ENCODE assay signal across 28 cellular contexts in the genomic region with DNA sequence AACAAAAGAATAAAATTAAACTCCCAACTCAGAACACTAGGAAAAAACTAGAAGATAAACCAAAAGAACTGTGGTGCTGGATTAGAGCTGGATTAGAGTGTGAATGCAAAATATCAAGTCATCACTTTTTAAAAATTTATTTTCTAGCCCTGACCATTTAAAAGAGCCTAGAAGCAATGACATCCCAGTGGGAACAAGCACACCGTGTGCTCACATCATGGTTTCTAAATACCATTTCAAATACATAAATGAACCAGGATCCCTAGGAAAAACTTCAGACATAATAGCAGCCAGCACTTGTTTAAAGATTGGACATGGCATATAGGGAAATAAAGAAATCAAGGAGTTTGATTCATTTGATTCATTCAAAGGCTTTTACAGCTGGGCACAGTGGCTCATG.
"Had no signal": no experiment of that assay in that cellular context is flagged by ENCODE, and none has a peak within 500 bp of the region (broad histone marks: within the 10 kb centered on the region; RNA-seq: fewer than 3 reads in every experiment).

No MANE protein-coding gene starts in this region.

- H3K4me3 Mint-ChIP-seq: naive thymus-derived CD8-positive, alpha-beta T cell; nephron; neural progenitor cell; stimulated activated naive B cell treated with anti-CD40 and anti-IgM and Interleukin-4, amounts not matched to agents 10 μg/mL and 1 μg/mL and 100 μg/mL, for 72 hours had no signal

- DNase-seq: islet precursor cell; kidney glomerular epithelial cell; left cardiac atrium; left lung; lower lobe of right lung; mesenchymal stem cell; naive thymus-derived CD8-positive, alpha-beta T cell; occipital lobe; psoas muscle; right lobe of liver; stimulated activated CD4-positive, alpha-beta T cell treated with anti-CD3 and anti-CD28 coated beads, Interleukin-1b, Interleukin-23, amount 100 ng/mL, for 48 hours; stimulated activated CD4-positive, alpha-beta T cell treated with anti-CD3 and anti-CD28 coated beads, Interleukin-2, amount 100 ng/mL, for 48 hours; stimulated activated CD4-positive, alpha-beta T cell treated with anti-CD3 and anti-CD28 coated beads, Interleukin-4, amount 100 ng/mL, for 4 hours; stimulated activated CD8-positive, alpha-beta memory T cell treated with anti-CD3 and anti-CD28 coated beads, Interleukin-4, amount 100 ng/mL, for 48 hours; stimulated activated naive B cell treated with anti-CD40 and anti-IgM and Interleukin-4, amounts not matched to agents 10 μg/mL and 1 μg/mL and 100 μg/mL, for 72 hours; stimulated activated naive CD8-positive, alpha-beta T cell treated with anti-CD3 and anti-CD28 coated beads, Interleukin-15, Interleukin-2, amounts not matched to agents 100 U/mL and 50 U/mL, for 24 hours; stomach; testis; thyroid gland; transverse colon; upper lobe of right lung had no signal

- FAIRE-seq: urothelium cell line had no signal

- H3K4me1 Mint-ChIP-seq: nephron, neural progenitor cell had no signal

- H3K27ac Mint-ChIP-seq: nephron; neural progenitor cell; stimulated activated naive B cell treated with anti-CD40 and anti-IgM and Interleukin-4, amounts not matched to agents 10 μg/mL and 1 μg/mL and 100 μg/mL, for 72 hours had no signal

- H3K9me3 Mint-ChIP-seq: naive thymus-derived CD8-positive, alpha-beta T cell had no signal

- H3K27me3 ChIP-seq: hepatocyte, left lung, neural progenitor cell, neutrophil, right lobe of liver, stomach, testis, thyroid gland, transverse colon, upper lobe of right lung had no signal

- H3K27ac ChIP-seq: hepatocyte, left lung, lower lobe of right lung, neural progenitor cell, neutrophil, parathyroid adenoma, psoas muscle, right lobe of liver, stomach, testis, thyroid gland, transverse colon, upper lobe of right lung had no signal

- H3K4me3 ChIP-seq: hepatocyte, left lung, lower lobe of right lung, neural progenitor cell, psoas muscle, right lobe of liver, smooth muscle cell, stomach, testis, thyroid gland, transverse colon, upper lobe of right lung had no signal

- H3K9me3 ChIP-seq: neutrophil, psoas muscle, right lobe of liver, testis, thyroid gland, upper lobe of right lung had no signal

- H3K4me2 ChIP-seq: hepatocyte, neural progenitor cell, smooth muscle cell had no signal

- H2AFZ ChIP-seq: hepatocyte, neural progenitor cell, parathyroid adenoma had no signal

- H3K9ac ChIP-seq: neural progenitor cell, parathyroid adenoma had no signal

- H3K27me3 Mint-ChIP-seq: naive thymus-derived CD8-positive, alpha-beta T cell; stimulated activated naive B cell treated with anti-CD40 and anti-IgM and Interleukin-4, amounts not matched to agents 10 μg/mL and 1 μg/mL and 100 μg/mL, for 72 hours had no signal

- H3K4me1 ChIP-seq: left lung, lower lobe of right lung, neural progenitor cell, parathyroid adenoma, psoas muscle, right lobe of liver, stomach, testis, thyroid gland, upper lobe of right lung had no signal

- ATAC-seq: left cardiac atrium; left lung; lower lobe of right lung; naive thymus-derived CD8-positive, alpha-beta T cell; right lobe of liver; stimulated activated naive B cell treated with anti-CD40 and anti-IgM and Interleukin-4, amounts not matched to agents 10 μg/mL and 1 μg/mL and 100 μg/mL, for 72 hours; stimulated activated naive CD8-positive, alpha-beta T cell treated with anti-CD3 and anti-CD28 coated beads, Interleukin-15, Interleukin-2, amounts not matched to agents 100 U/mL and 50 U/mL, for 24 hours; upper lobe of right lung had no signal
